19 cellular contexts compared by ENCODE assay signal in the genomic region with DNA sequence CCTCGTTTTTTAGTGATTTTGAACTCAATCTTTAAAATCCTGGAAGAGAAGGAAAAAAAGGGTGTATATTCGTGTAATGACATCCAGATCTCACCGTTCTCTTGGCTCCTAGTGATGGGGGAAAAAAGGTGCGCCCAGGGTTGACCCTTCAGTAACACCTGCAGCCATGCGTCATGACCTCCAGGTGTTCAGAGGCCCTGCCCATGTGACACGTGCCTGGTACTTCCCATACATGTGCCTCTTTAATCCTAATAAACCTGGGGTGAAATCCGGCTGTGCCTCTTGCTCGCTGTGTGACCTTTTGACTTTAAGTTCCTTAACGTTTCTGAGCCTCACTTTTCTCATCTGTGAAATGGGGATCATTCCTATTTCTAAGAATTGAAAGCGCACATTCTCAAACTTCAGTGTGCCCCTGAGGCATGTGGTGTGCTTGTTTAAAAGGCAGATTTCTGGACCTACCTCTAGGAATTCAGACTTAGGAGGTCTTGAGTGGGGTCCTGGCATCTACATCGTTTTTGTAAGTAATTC.
DNase-seq lines count a peak whose midpoint lies in the region; ATAC-seq, FAIRE-seq and TF ChIP-seq lines count a peak whose summit lies in the region.
"Had no signal": no experiment of that assay in that cellular context is flagged by ENCODE, and none has a peak within 500 bp of the region (broad histone marks: within the 10 kb centered on the region; RNA-seq: fewer than 3 reads in every experiment).

No MANE protein-coding gene starts in this region.

- no peak overlapping the region for H3K23ac ChIP-seq in H1 (ENCODE audit: insufficient read length)

- no peak overlapping the region for H3K18ac ChIP-seq in H1 (ENCODE audit: extremely low read depth, low read length)

- TF ChIP-seq POLR2A in Peyer's patch (IDR thresholded peaks at IDR 0.05), result no peak
- no peak for TF ChIP-seq POLR2A in H1 (IDR thresholded peaks at IDR 0.05; ENCODE audit: control extremely low read depth in 1 of 2, low read depth in 2 of 2, low read length in 2 of 2)

- H3K14ac ChIP-seq in H1 (ENCODE audit: insufficient read length), result no peak overlapping the region

- POLR2A ChIA-PET in OCI-LY7 (lab: Charles Lee) (no interaction called here), H1 (lab: Charles Lee; ENCODE audit: partially characterized antibody) (no interaction called here)

- H3K36me3 ChIP-seq in OCI-LY7 (ENCODE audit: insufficient read depth, low read length), result no peaks in the 10 kb centered on the region; the same call in 1 of the 2 replicates
- H3K36me3 ChIP-seq in Peyer's patch, result peaks cover 0 to 1% (median 0%) of the 10 kb centered on the region in 3 donors
- no peaks in the 10 kb centered on the region for H3K36me3 ChIP-seq in H1 (ENCODE audit: control insufficient read depth in 2 of 4, insufficient read depth in 4 of 4, low read length in 3 of 4)
- no peaks in the 10 kb centered on the region for H3K36me3 ChIP-seq in small intestine (ENCODE audit: control insufficient read depth in 2 of 2, insufficient read depth in 2 of 2, low read length in 2 of 2)
- H3K36me3 ChIP-seq: HAP-1 had no signal

- no peak overlapping the region for H3K9ac ChIP-seq in H1 (replicated peaks in 1 of 4; ENCODE audit: extremely low read depth in 1 of 4, low read depth in 3 of 4, low read length in 3 of 4)

- intact Hi-C loops in OCI-LY7 (cut with micrococcal nuclease; ENCODE audit: unreplicated experiment), result no loop called here

- H2BK20ac ChIP-seq in H1 (ENCODE audit: low read length), result no peak overlapping the region

- H3K4me2 ChIP-seq in OCI-LY7 (ENCODE audit: low read length) (no peak overlapping the region), H1 (ENCODE audit: insufficient read depth in 1 of 2, low read depth in 2 of 2, low read length in 2 of 2) (no peak overlapping the region)
- H3K4me2 ChIP-seq: GM23338 had no signal

- H4K5ac ChIP-seq in H1 (ENCODE audit: insufficient read length, low read depth, low read length), result no peak overlapping the region

- no peak overlapping the region for H2BK15ac ChIP-seq in H1 (ENCODE audit: low read length)

- no peak overlapping the region for H3K4ac ChIP-seq in H1 (replicated peaks; ENCODE audit: insufficient read length, low read depth, low read length)

- H4K8ac ChIP-seq in H1 (ENCODE audit: extremely low read depth, insufficient read depth, low read length), result no peak overlapping the region

- TF ChIP-seq CTCF in OCI-LY7 (conservative IDR thresholded peaks at IDR 0.05; ENCODE audit: low read length) (no peak), Peyer's patch (IDR thresholded peaks at IDR 0.05) (no peak), H1 (IDR thresholded peaks at IDR 0.05; ENCODE audit: control extremely low read depth in 1 of 3, insufficient read depth in 1 of 3, low read depth in 1 of 3, low read length in 3 of 3) (no peak)

- no peak overlapping the region for H2AFZ ChIP-seq in OCI-LY7 (ENCODE audit: low read length)
- H2AFZ ChIP-seq in H1 (ENCODE audit: low read length), result no peak overlapping the region
- H2AFZ ChIP-seq: GM23338 had no signal

- no peaks in the 10 kb centered on the region for H3K27me3 ChIP-seq in Peyer's patch
- H3K27me3 ChIP-seq in H1 (replicated peaks in 1 of 4; ENCODE audit: control insufficient read depth in 3 of 4, extremely low read depth in 1 of 4, insufficient read depth in 3 of 4, low read length in 3 of 4), result no peaks in the 10 kb centered on the region
- no peaks in the 10 kb centered on the region for H3K27me3 ChIP-seq in small intestine (ENCODE audit: control insufficient read depth in 2 of 2, insufficient read depth in 2 of 2, low read length in 2 of 2)

- CTCF ChIA-PET in OCI-LY7 (lab: Charles Lee; ENCODE audit: unreplicated experiment), result no interaction called here
- CTCF ChIA-PET in H1 (lab: Charles Lee; ENCODE audit: partially characterized antibody), result no interaction called here

- no peak overlapping the region for H3K4me3 ChIP-seq in OCI-LY7 (ENCODE audit: low read depth, low read length, poor library complexity, severe bottlenecking)
- no peak overlapping the region for H3K4me3 ChIP-seq in Peyer's patch
- H3K4me3 ChIP-seq in H1 (ENCODE audit: extremely low read depth in 1 of 4, insufficient read depth in 2 of 4, low read depth in 3 of 4, low read length in 4 of 4), result no peak overlapping the region
- no peak overlapping the region for H3K4me3 ChIP-seq in small intestine (ENCODE audit: low read depth in 1 of 2, low read length in 2 of 2)
- H3K4me3 ChIP-seq: GM23338, HAP-1 had no signal

- peaks cover 6% of the 10 kb centered on the region for H3K4me1 ChIP-seq in OCI-LY7 (ENCODE audit: insufficient read depth, low read length, poor library complexity, severe bottlenecking)
- H3K4me1 ChIP-seq in Peyer's patch, result peaks cover 0 to 7% (median 0%) of the 10 kb centered on the region in 4 donors
- H3K4me1 ChIP-seq in H1 (replicated peaks in 1 of 4; ENCODE audit: control insufficient read depth in 3 of 4, insufficient read depth in 4 of 4, low read length in 3 of 4), result peaks cover 0 to under 1% (median under 1%) of the 10 kb centered on the region in 4 experiments; a peak in 2 of 7 replicates
- H3K4me1 ChIP-seq in small intestine (ENCODE audit: control insufficient read depth in 2 of 2, insufficient read depth in 1 of 2, low read depth in 1 of 2, low read length in 1 of 2), result peaks cover 0 to 3% of the 10 kb centered on the region in 2 donors

- no peak for TF ChIP-seq EP300 in H1 (IDR thresholded peaks at IDR 0.05; ENCODE audit: borderline replicate concordance in 1 of 2, low read depth in 2 of 2, low read length in 2 of 2)

- no peak for ATAC-seq in HG03520 (IDR thresholded peaks at IDR 0.05; ENCODE audit: unreplicated experiment)
- ATAC-seq: GM23338 had no signal

- no peak overlapping the region for H2BK120ac ChIP-seq in H1 (replicated peaks; ENCODE audit: low read depth, low read length)

- no peak overlapping the region for H2BK5ac ChIP-seq in H1 (ENCODE audit: low read depth, low read length)

- H3K79me2 ChIP-seq in OCI-LY7 (ENCODE audit: insufficient read depth, low read depth, low read length) (no peaks in the 10 kb centered on the region), H1 (ENCODE audit: control insufficient read depth in 1 of 2, insufficient read depth in 2 of 2, low read length in 2 of 2) (no peaks in the 10 kb centered on the region)

- no peak overlapping the region for H2BK12ac ChIP-seq in H1 (ENCODE audit: low read depth, low read length)

- 0 out of 2 replicates have a peak, but pooled peaks cover 2% of the 10 kb centered on the region for H3K23me2 ChIP-seq in H1 (ENCODE audit: low read depth, low read length)

- H4K20me1 ChIP-seq in OCI-LY7 (ENCODE audit: insufficient read depth, low read length) (no peaks in the 10 kb centered on the region), H1 (replicated peaks in 1 of 2; ENCODE audit: control insufficient read depth in 1 of 2, insufficient read depth in 2 of 2, low read length in 2 of 2) (no peaks in the 10 kb centered on the region)

- H3K79me1 ChIP-seq in H1 (ENCODE audit: low read depth, low read length), result no peaks in the 10 kb centered on the region

- H3K27ac ChIP-seq in OCI-LY7 (ENCODE audit: low read depth, low read length, poor library complexity, severe bottlenecking), result no peak overlapping the region
- peak overlapping the region in 1 of 4 donors; percentile 64 for H3K27ac ChIP-seq in Peyer's patch
- H3K27ac ChIP-seq in H1 (ENCODE audit: low read depth, low read length), result no peak overlapping the region
- peak overlapping the region in 1 of 2 donors; percentile 56 for H3K27ac ChIP-seq in small intestine (ENCODE audit: low read depth in 1 of 2, low read length in 1 of 2)

- no peak for TF ChIP-seq RAD21 in H1 (IDR thresholded peaks at IDR 0.05 in 1 of 2, conservative IDR thresholded peaks at IDR 0.05 in 1 of 2; ENCODE audit: low read depth in 2 of 2, low read length in 2 of 2)

- DNase-seq in OCI-LY7 (ENCODE audit: low spot score), result peak; percentile 18
- peak in 2 of 3 donors; percentile 59 to 62 for DNase-seq in Peyer's patch
- no peak for DNase-seq in H1 (ENCODE audit: low read depth in 1 of 2, low spot score in 2 of 2)
- DNase-seq in small intestine, result peak; percentile 59
- DNase-seq in effector CD4-positive, alpha-beta T cell, result no peak
- DNase-seq: C1 segment of cervical spinal cord; Calu3; CD4-positive, alpha-beta memory T cell; COR-L47; DMS53; DMS79 treated with DMSO at 0.1 percent for 48 hours; GF-D8; HFFc6 had no signal

- 68% methylated on average over 11 of the region's 11 CpGs; no CpG with 5 or more reads in 1 of the 2 experiments for WGBS in H1 (ENCODE audit: extremely low coverage in 1 of 2, insufficient coverage in 1 of 2, insufficient read length in 1 of 2, insufficient replicate concordance in 2 of 2, low coverage in 1 of 2, low lambda C conversion rate in 2 of 2, missing lambda C conversion rate in 1 of 2), 2 experiments
- WGBS in small intestine, 3 donors, result 31 to 56% (median 46%) methylated on average over 11 of the region's 11 CpGs

- BruUV-seq in OCI-LY7 (replicated peaks; lab: Mats Ljungman, UMichigan), result no TSS peak

- no peak overlapping the region for H4K91ac ChIP-seq in H1 (replicated peaks; ENCODE audit: insufficient read length, low read length)

- FAIRE-seq in H1 (lab: Jason Lieb, UNC), result no peak
- no peak for FAIRE-seq in small intestine (lab: Jason Lieb, UNC)
- FAIRE-seq: GM12891, GM18507, H54 had no signal

- no peaks in the 10 kb centered on the region for H3K9me3 ChIP-seq in OCI-LY7 (ENCODE audit: low read length)
- H3K9me3 ChIP-seq in Peyer's patch, result no peaks in the 10 kb centered on the region
- H3K9me3 ChIP-seq in H1 (ENCODE audit: insufficient read depth in 2 of 2, low read depth in 1 of 2, low read length in 1 of 2), result no peaks in the 10 kb centered on the region
- no peaks in the 10 kb centered on the region for H3K9me3 ChIP-seq in small intestine (ENCODE audit: control insufficient read depth, low read depth)
- H3K9me3 ChIP-seq: HAP-1 had no signal

- H3K56ac ChIP-seq in H1 (replicated peaks; ENCODE audit: insufficient read length, low read depth, low read length), result no peak overlapping the region

- no peaks in the 10 kb centered on the region for H3K9me2 ChIP-seq in OCI-LY7 (ENCODE audit: insufficient read depth, low read length)

- no peak overlapping the region for H2AK5ac ChIP-seq in H1 (ENCODE audit: low read depth, low read length)

TF ChIP-seq in H1, 55 proteins besides CTCF, POLR2A, EP300 and RAD21:
- TF ChIP-seq KDM5A (IDR thresholded peaks at IDR 0.05; ENCODE audit: low read length) (no peak), SRF (IDR thresholded peaks at IDR 0.05; ENCODE audit: low read depth, low read length) (no peak), SIX5 (IDR thresholded peaks at IDR 0.05; ENCODE audit: low read depth, low read length) (no peak), ASH2L (IDR thresholded peaks at IDR 0.05; ENCODE audit: low read length) (no peak), KDM1A (IDR thresholded peaks at IDR 0.05; ENCODE audit: borderline replicate concordance, low read length) (peak; percentile 63; the same call in 1 of the 2 replicates)

Comparison
In these comparisons a context has a peak if more than half of its experiments do, and no peak if none do; other contexts are left out.
1. DNase-seq: peak in OCI-LY7 (single experiment), Peyer's patch (2 of 3) and small intestine (single experiment); none in H1 (0 of 2) and effector CD4-positive, alpha-beta T cell (single experiment).